ENCODE assay signal across 24 cellular contexts in the genomic region with DNA sequence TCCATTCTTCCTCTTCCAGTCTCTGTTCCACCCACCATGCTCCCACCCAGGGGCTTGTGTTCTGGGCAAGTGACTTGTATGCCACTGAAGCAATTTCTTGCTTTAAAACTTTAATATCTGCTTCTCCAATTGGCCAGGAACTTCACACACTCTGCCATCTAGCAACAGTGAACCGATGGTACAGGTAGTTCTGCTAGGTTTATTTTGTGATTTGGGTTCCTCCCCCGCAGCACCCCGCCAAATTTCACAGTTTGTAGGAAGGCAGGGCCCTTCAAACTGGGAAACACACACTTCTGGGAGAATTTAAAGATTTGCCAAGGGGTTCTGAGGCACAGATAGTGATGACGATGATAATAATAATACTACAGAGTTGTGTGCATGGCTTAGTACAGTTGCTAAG. TPM values are rescaled to one million over a fixed set of nuclear protein-coding genes. Genes with fewer than 3 reads are reported as not detected.
DNase-seq lines count a peak whose midpoint lies in the region; ATAC-seq and TF ChIP-seq lines count a peak whose summit lies in the region.
"Had no signal": no experiment of that assay in that cellular context is flagged by ENCODE, and none has a peak within 500 bp of the region (broad histone marks: within the 10 kb centered on the region; RNA-seq: fewer than 3 reads in every experiment).

No MANE protein-coding gene starts in this region.

- no peak for DNase-seq in stimulated activated naive CD8-positive, alpha-beta T cell treated with anti-CD3 and anti-CD28 coated beads, Interleukin-15, amount 100 ng/mL, for 72 hours
- DNase-seq in stimulated activated naive CD8-positive, alpha-beta T cell treated with anti-CD3 and anti-CD28 coated beads, Interleukin-15, Interleukin-2, amounts not matched to agents 100 U/mL and 50 U/mL, for 24 hours, result no peak
- DNase-seq in Karpas-422 (no peak), uterus (no peak)
- DNase-seq in stimulated activated effector memory CD8-positive, alpha-beta T cell treated with anti-CD3 and anti-CD28 coated beads, Interleukin-12 subunit alpha, Interleukin-12 subunit beta, amount 100 ng/mL, for 72 hours (ENCODE audit: low spot score in 2 of 2), result no peak
- DNase-seq: activated gamma-delta T cell treated with Interleukin-2 at 50 U/mL for 16 hours; amniotic stem cell; effector CD8-positive, alpha-beta T cell; glutamatergic neuron; GM23248; IMR-90; mucosa of descending colon; NCI-H1092; NCI-H187; Peyer's patch; posterior cingulate gyrus had no signal

- no peaks in the 10 kb centered on the region for H3K9me3 Mint-ChIP-seq in stimulated activated naive CD8-positive, alpha-beta T cell treated with anti-CD3 and anti-CD28 coated beads, Interleukin-15, amount 100 ng/mL, for 72 hours
- H3K9me3 Mint-ChIP-seq in stimulated activated effector memory CD8-positive, alpha-beta T cell treated with anti-CD3 and anti-CD28 coated beads, Interleukin-12 subunit alpha, Interleukin-12 subunit beta, amount 100 ng/mL, for 72 hours, result no peaks in the 10 kb centered on the region

- peak overlapping the region; percentile 49 to 67 for H3K27ac Mint-ChIP-seq in stimulated activated naive CD8-positive, alpha-beta T cell treated with anti-CD3 and anti-CD28 coated beads, Interleukin-15, amount 100 ng/mL, for 72 hours
- peak overlapping the region; percentile 49 for H3K27ac Mint-ChIP-seq in stimulated activated effector memory CD8-positive, alpha-beta T cell treated with anti-CD3 and anti-CD28 coated beads, Interleukin-12 subunit alpha, Interleukin-12 subunit beta, amount 100 ng/mL, for 72 hours
- H3K27ac Mint-ChIP-seq: neural progenitor cell had no signal

- peaks cover 7% of the 10 kb centered on the region for H3K36me3 Mint-ChIP-seq in stimulated activated effector memory CD8-positive, alpha-beta T cell treated with anti-CD3 and anti-CD28 coated beads, Interleukin-12 subunit alpha, Interleukin-12 subunit beta, amount 100 ng/mL, for 72 hours

- H3K4me1 ChIP-seq in Karpas-422 (ENCODE audit: low read length) (peaks cover 31% of the 10 kb centered on the region), iPS-20b (ENCODE audit: insufficient read depth, low read length) (peaks cover 31% of the 10 kb centered on the region; the same call in 1 of the 2 replicates), uterus (peaks cover 0 to 16% of the 10 kb centered on the region in 2 donors)

- H3K9me3 ChIP-seq in Karpas-422 (ENCODE audit: low read length), result no peaks in the 10 kb centered on the region
- H3K9me3 ChIP-seq in iPS-20b (ENCODE audit: insufficient read depth, low read depth, low read length), result no peaks in the 10 kb centered on the region
- no peaks in the 10 kb centered on the region for H3K9me3 ChIP-seq in uterus
- H3K9me3 ChIP-seq: breast epithelium, mucosa of descending colon, Peyer's patch had no signal

- peak overlapping the region; percentile 97 for H3K27ac ChIP-seq in Karpas-422 (ENCODE audit: low read length)
- H3K27ac ChIP-seq in iPS-20b (ENCODE audit: low read length), result no peak overlapping the region
- H3K27ac ChIP-seq in uterus, result no peak overlapping the region
- H3K27ac ChIP-seq: GM23248, neural progenitor cell, Peyer's patch had no signal

- H4K20me1 ChIP-seq in Karpas-422 (ENCODE audit: insufficient read depth, low read depth, low read length), result no peaks in the 10 kb centered on the region

- no peak overlapping the region for H2AFZ ChIP-seq in Karpas-422 (ENCODE audit: low read length)
- H2AFZ ChIP-seq: GM23248, neural progenitor cell had no signal

- H3K4me3 ChIP-seq in Karpas-422 (ENCODE audit: low read length) (peak overlapping the region; percentile 95; the same call in 1 of the 2 replicates), iPS-20b (ENCODE audit: low read length) (0 out of 2 replicates have a peak overlapping the region, but pooled peaks have one; percentile 36), uterus (no peak overlapping the region)
- H3K4me3 ChIP-seq: breast epithelium, GM23248, lung, mucosa of descending colon, neural progenitor cell, Peyer's patch had no signal

- H3K79me2 ChIP-seq in Karpas-422 (ENCODE audit: low read length), result peaks cover 51% of the 10 kb centered on the region

- no peaks in the 10 kb centered on the region for H3K9me2 ChIP-seq in Karpas-422 (replicated peaks; ENCODE audit: insufficient read depth, low read length)

- H3K36me3 ChIP-seq in Karpas-422 (ENCODE audit: insufficient read depth, low read length), result no peaks in the 10 kb centered on the region; the same call in 1 of the 2 replicates
- H3K36me3 ChIP-seq in iPS-20b (ENCODE audit: insufficient read depth, low read depth, low read length), result no peaks in the 10 kb centered on the region
- no peaks in the 10 kb centered on the region for H3K36me3 ChIP-seq in uterus
- H3K36me3 ChIP-seq: breast epithelium, neural progenitor cell, Peyer's patch had no signal

- H3K9ac ChIP-seq in Karpas-422 (ENCODE audit: low read length), result peak overlapping the region; percentile 61
- no peak overlapping the region for H3K9ac ChIP-seq in iPS-20b (ENCODE audit: low read depth, low read length)
- H3K9ac ChIP-seq: GM23248, neural progenitor cell had no signal

- H3K4me2 ChIP-seq in Karpas-422 (ENCODE audit: low read depth, low read length, poor library complexity, severe bottlenecking), result peak overlapping the region; percentile 87

- no peaks in the 10 kb centered on the region for H3K27me3 Mint-ChIP-seq in stimulated activated naive CD8-positive, alpha-beta T cell treated with anti-CD3 and anti-CD28 coated beads, Interleukin-15, amount 100 ng/mL, for 72 hours

- no peak for TF ChIP-seq POLR2A in uterus (IDR thresholded peaks at IDR 0.05)

- peaks cover 52% of the 10 kb centered on the region for H3K4me1 Mint-ChIP-seq in stimulated activated naive CD8-positive, alpha-beta T cell treated with anti-CD3 and anti-CD28 coated beads, Interleukin-15, amount 100 ng/mL, for 72 hours
- H3K4me1 Mint-ChIP-seq in stimulated activated effector memory CD8-positive, alpha-beta T cell treated with anti-CD3 and anti-CD28 coated beads, Interleukin-12 subunit alpha, Interleukin-12 subunit beta, amount 100 ng/mL, for 72 hours, result peaks cover 43% of the 10 kb centered on the region

- peak overlapping the region; percentile 26 to 27 for H3K4me3 Mint-ChIP-seq in stimulated activated naive CD8-positive, alpha-beta T cell treated with anti-CD3 and anti-CD28 coated beads, Interleukin-15, amount 100 ng/mL, for 72 hours
- no peak overlapping the region for H3K4me3 Mint-ChIP-seq in stimulated activated effector memory CD8-positive, alpha-beta T cell treated with anti-CD3 and anti-CD28 coated beads, Interleukin-12 subunit alpha, Interleukin-12 subunit beta, amount 100 ng/mL, for 72 hours

- no peak for ATAC-seq in stimulated activated naive CD8-positive, alpha-beta T cell treated with anti-CD3 and anti-CD28 coated beads, Interleukin-15, amount 100 ng/mL, for 72 hours
- ATAC-seq in stimulated activated naive CD8-positive, alpha-beta T cell treated with anti-CD3 and anti-CD28 coated beads, Interleukin-15, Interleukin-2, amounts not matched to agents 100 U/mL and 50 U/mL, for 24 hours, result no peak
- ATAC-seq in stimulated activated effector memory CD8-positive, alpha-beta T cell treated with anti-CD3 and anti-CD28 coated beads, Interleukin-12 subunit alpha, Interleukin-12 subunit beta, amount 100 ng/mL, for 72 hours, result no peak
- ATAC-seq in HG03159 (IDR thresholded peaks at IDR 0.05; ENCODE audit: unreplicated experiment) (no peak), GM19023 (IDR thresholded peaks at IDR 0.05; ENCODE audit: unreplicated experiment) (no peak)
- ATAC-seq: mucosa of descending colon, sciatic nerve had no signal

- no peak for TF ChIP-seq CTCF in uterus (IDR thresholded peaks at IDR 0.05)

- H3K27me3 ChIP-seq in Karpas-422 (ENCODE audit: low read length) (no peaks in the 10 kb centered on the region), iPS-20b (ENCODE audit: insufficient read depth, low read length) (peaks cover 38% of the 10 kb centered on the region), uterus (no peaks in the 10 kb centered on the region)

- intact Hi-C loops in uterus (cut with DNase I; ENCODE audit: low total_unique reads), result no loop called here

RNA-seq across cellular contexts. Expression of gene ARSG, which starts 3.3 kb away (rescaled TPM):
- 47.1 and 63.2 TPM in 2 replicates for total RNA-seq in Karpas-422 (2014; rRNA removed; shearing (Covaris generic); ENCODE audit: low replicate concordance)
- total RNA-seq in uterus, result 1 to 10 TPM in 3 of 4 donors, under 1 TPM in 1; 0.59 to 6.4 (median 5.7) TPM

RNA-seq across cellular contexts. Expression of gene SLC16A6, which starts 3.7 kb away (rescaled TPM):
- total RNA-seq in Karpas-422 (2014; rRNA removed; shearing (Covaris generic); ENCODE audit: low replicate concordance), result 44.7 and 59.9 TPM in 2 replicates
- 1 to 10 TPM in 2 of 4 donors, under 1 TPM in 1, not detected in 1; 0.35 to 1.5 (median 1.0) TPM for total RNA-seq in uterus
- total RNA-seq: epithelial cell of proximal tubule had no signal

RNA-seq across cellular contexts. Expression of gene AMZ2, which starts 46.8 kb away (rescaled TPM):
- 66.7 and 136 TPM in 2 replicates for total RNA-seq in Karpas-422 (2014; rRNA removed; shearing (Covaris generic); ENCODE audit: low replicate concordance)
- 10 to 100 TPM; 26.9 to 60.9 (median 35.1) TPM for total RNA-seq in uterus

Comparison
In these comparisons a context has a peak if more than half of its experiments do, and no peak if none do; other contexts are left out.
1. H3K4me3 ChIP-seq: peak in Karpas-422 (single experiment) and iPS-20b (single experiment); none in uterus (0 of 2).
2. RNA of gene SLC16A6, which starts 3.7 kb away (total RNA-seq): 44.7 to 59.9 TPM in Karpas-422; 0.35 to 1.5 TPM in uterus; every median in the first group is over 10 times any median in the second.